ENCODE assay signal across 8 cellular contexts in the genomic region with DNA sequence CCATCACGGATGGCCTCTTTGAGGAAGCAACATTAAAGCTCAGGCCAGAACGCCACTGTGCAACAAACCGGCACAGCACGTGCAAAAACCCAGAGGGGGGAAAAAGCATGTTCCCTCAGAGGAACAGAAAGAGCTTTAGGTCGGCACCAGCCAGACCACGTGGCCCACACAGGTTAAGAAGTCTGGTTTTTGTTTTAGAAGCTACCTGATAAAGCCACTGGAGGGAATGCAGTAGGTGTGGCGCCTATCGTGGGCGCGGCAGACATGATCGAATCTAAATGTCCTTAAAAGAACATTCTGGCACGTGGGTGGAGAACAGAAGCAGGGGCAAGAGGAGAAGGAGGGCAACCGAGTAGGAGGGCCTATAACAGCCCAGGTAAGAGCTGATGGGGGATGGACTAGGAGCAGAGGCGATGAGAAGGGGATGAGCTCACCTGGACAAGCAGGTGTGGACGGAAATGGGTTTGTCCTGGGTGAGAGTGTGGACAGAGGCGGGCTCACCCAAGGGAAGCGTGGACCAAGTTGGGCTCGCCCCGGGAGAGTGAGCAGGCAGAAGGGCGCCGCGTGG. TPM values are rescaled to one million over a fixed set of nuclear protein-coding genes. Genes with fewer than 3 reads are reported as not detected.
A peak's percentile ranks its signal among the peaks of the same experiment; 100 is the strongest.
DNase-seq lines count a peak whose midpoint lies in the region; ATAC-seq, FAIRE-seq and TF ChIP-seq lines count a peak whose summit lies in the region.
"Not testable (repeated sequence)": the region's sequence is repeated elsewhere in the genome, so short reads cannot be mapped to it uniquely, and the experiment has no call there.

No MANE protein-coding gene starts in this region.

- TF ChIP-seq EP300 in HepG2 (IDR thresholded peaks at IDR 0.05; ENCODE audit: low read depth in 2 of 2, low read length in 2 of 2); HepG2 (CRISPR knock-in tag; IDR thresholded peaks at IDR 0.05; ENCODE audit: borderline replicate concordance): not testable (repeated sequence)

- H3K79me2 ChIP-seq in PC-3 (ENCODE audit: low read length) = peaks cover 15% of the 10 kb centered on the region
- H3K79me2 ChIP-seq in HepG2 (ENCODE audit: insufficient read depth, low read length) = not testable (repeated sequence)

- H3K36me3 Mint-ChIP-seq in activated naive CD8-positive, alpha-beta T cell = not testable (repeated sequence)

- POLR2A ChIA-PET in PC-3 (lab: Charles Lee; ENCODE audit: unreplicated experiment) = not testable (repeated sequence)
- POLR2A ChIA-PET in HepG2 (lab: Yijun Ruan, JAX) = interaction anchor here (0.8 to 2.6 kb wide), 3 partner anchors 12 to 61 kb away, joined by 3 to 12 read pairs (median 8); partner anchors contain the start of gene POLDIP3

- TF ChIP-seq RAD21 in HepG2 (CRISPR knock-in tag; IDR thresholded peaks at IDR 0.05) = not testable (repeated sequence)

- H3K4me3 ChIP-seq in GM12875 (ENCODE audit: low read depth, low read length) (peak overlapping the region; percentile 95), PC-3 (ENCODE audit: low read length) (peak overlapping the region; percentile 74), esophagus (ENCODE audit: low read depth in 1 of 2, low read length in 2 of 2) (peak overlapping the region; percentile 80 to 84), HepG2 (replicated peaks in 1 of 3; ENCODE audit: insufficient read depth in 1 of 3, low read depth in 2 of 3, low read length in 3 of 3) (peak overlapping the region; percentile 60 to 83 (median 81); a peak in 5 of 6 replicates), prostate gland (peak overlapping the region; percentile 70 to 72), aorta (ENCODE audit: low read length in 2 of 2) (peak overlapping the region; percentile 53 to 71)

- not testable (repeated sequence) for TF ChIP-seq POLR2A in HepG2 (IDR thresholded peaks at IDR 0.05; ENCODE audit: insufficient read depth in 1 of 2, low read depth in 2 of 2, low read length in 2 of 2); prostate gland (IDR thresholded peaks at IDR 0.05)

- not testable (repeated sequence) for DNase-seq in PC-3; HepG2 (ENCODE audit: low spot score); prostate gland (ENCODE audit: low spot score); aorta

- peak overlapping the region; percentile 88 for H3K9ac ChIP-seq in PC-3 (ENCODE audit: low read length)
- peak overlapping the region; percentile 85 for H3K9ac ChIP-seq in HepG2 (ENCODE audit: insufficient read depth, low read depth, low read length)

- H3K27me3 Mint-ChIP-seq in activated naive CD8-positive, alpha-beta T cell = not testable (repeated sequence)

- peak overlapping the region; percentile 97 for H3K27ac Mint-ChIP-seq in activated naive CD8-positive, alpha-beta T cell

- not testable (repeated sequence) for BruUV-seq in PC-3 (replicated peaks; lab: Mats Ljungman, UMichigan); HepG2 (replicated peaks; lab: Mats Ljungman, UMichigan)

- not testable (repeated sequence) for H3K36me3 ChIP-seq in PC-3 (ENCODE audit: low read depth, low read length); aorta (ENCODE audit: control insufficient read depth in 1 of 2, insufficient read depth in 2 of 2, low read length in 1 of 2)
- peaks cover 15 to 41% of the 10 kb centered on the region in 2 donors for H3K36me3 ChIP-seq in esophagus (ENCODE audit: control insufficient read depth in 2 of 2, insufficient read depth in 2 of 2, low read length in 1 of 2)
- H3K36me3 ChIP-seq in HepG2 (replicated peaks in 1 of 2; ENCODE audit: control insufficient read depth in 1 of 2, insufficient read depth in 2 of 2, low read length in 2 of 2) = peaks cover 23 to 51% of the 10 kb centered on the region in 2 experiments; a peak in 4 of 5 replicates
- H3K36me3 ChIP-seq in prostate gland = peaks cover 4 to 14% of the 10 kb centered on the region in 2 donors

- H3K4me2 ChIP-seq in PC-3 (ENCODE audit: low read length) (peak overlapping the region; percentile 79), HepG2 (ENCODE audit: low read depth, low read length) (peak overlapping the region; percentile 87)

- WGBS in esophagus, 2 donors = 0 to 4% methylated on average over 5 to 14 of the region's 22 CpGs
- WGBS in HepG2 (ENCODE audit: low lambda C conversion rate) = 4% methylated on average over 6 of the region's 22 CpGs
- WGBS in prostate gland = under 1% methylated on average over 14 of the region's 22 CpGs
- WGBS in aorta, 2 donors = 2 to 4% methylated on average over 6 to 14 of the region's 22 CpGs

- H4K20me1 ChIP-seq in PC-3 (ENCODE audit: low read length); HepG2 (ENCODE audit: insufficient read depth, low read length): not testable (repeated sequence)

- not testable (repeated sequence) for H3K9me3 Mint-ChIP-seq in activated naive CD8-positive, alpha-beta T cell (ENCODE audit: low read depth)

- CTCF ChIA-PET in PC-3 (lab: Charles Lee); HepG2 (lab: Yijun Ruan, JAX; ENCODE audit: low intra/inter-chr PET ratio, low total read pairs): not testable (repeated sequence)

- not testable (repeated sequence) for H3K27me3 ChIP-seq in PC-3 (ENCODE audit: low read length); esophagus (ENCODE audit: control insufficient read depth in 1 of 2, insufficient read depth in 2 of 2, low read length in 2 of 2); HepG2 (ENCODE audit: control insufficient read depth in 1 of 2, insufficient read depth in 2 of 2, low read length in 2 of 2); prostate gland (replicated peaks; ENCODE audit: insufficient read depth); aorta (ENCODE audit: control insufficient read depth in 1 of 2, insufficient read depth in 2 of 2, low read length in 1 of 2)

- not testable (repeated sequence) for H3K9me2 ChIP-seq in PC-3 (replicated peaks; ENCODE audit: low read length)

- not testable (repeated sequence) for H2AFZ ChIP-seq in PC-3 (ENCODE audit: low read length); HepG2 (ENCODE audit: low read length)

- H3F3A ChIP-seq in PC-3 (ENCODE audit: low read length, unreplicated experiment) = not testable (repeated sequence)

- ATAC-seq in HG02885 (IDR thresholded peaks at IDR 0.05; ENCODE audit: poor library complexity, unreplicated experiment) (peak; percentile 17), PC-3 (peak; percentile 56)
- not testable (repeated sequence) for ATAC-seq in HepG2; aorta (ENCODE audit: low FRiP score)

- intact Hi-C loops in PC-3 (cut with micrococcal nuclease); HepG2 (cut with micrococcal nuclease; ENCODE audit: unreplicated experiment); prostate gland (cut with DNase I); aorta (cut with DNase I): not testable (repeated sequence)

- not testable (repeated sequence) for TF ChIP-seq CTCF in GM12875 (IDR thresholded peaks at IDR 0.05; ENCODE audit: borderline replicate concordance, insufficient read depth, low read depth, low read length); PC-3 (conservative IDR thresholded peaks at IDR 0.05; ENCODE audit: low read depth, low read length); HepG2 (CRISPR knock-in tag; IDR thresholded peaks at IDR 0.05); prostate gland (IDR thresholded peaks at IDR 0.05)

- peak; percentile 4 for FAIRE-seq in HepG2 (lab: Jason Lieb, UNC)

- H3K4me1 ChIP-seq in PC-3 (ENCODE audit: insufficient read depth, low read length); esophagus (ENCODE audit: control insufficient read depth in 2 of 2, insufficient read depth in 2 of 2, low read length in 1 of 2); HepG2 (ENCODE audit: insufficient read depth, low read length); prostate gland (replicated peaks); aorta (ENCODE audit: control insufficient read depth in 1 of 2, insufficient read depth in 2 of 2, low read length in 2 of 2): not testable (repeated sequence)

- not testable (repeated sequence) for H3K9me3 ChIP-seq in PC-3 (ENCODE audit: low read length); esophagus (ENCODE audit: control insufficient read depth in 2 of 2, insufficient read depth in 1 of 2, low read depth in 1 of 2, low read length in 1 of 2); HepG2 (ENCODE audit: low read length); prostate gland; aorta (ENCODE audit: control insufficient read depth, low read length)

- H3K4me3 Mint-ChIP-seq in activated naive CD8-positive, alpha-beta T cell = peak overlapping the region; percentile 97

- in situ Hi-C loops in HepG2 (cut with HindIII; ENCODE audit: extremely low pct_ligation_motif_present, low pct_unique_long_range_greater_than_20kb) = not testable (repeated sequence)

- H3K27ac ChIP-seq in PC-3 (ENCODE audit: low read length) = 0 out of 2 replicates have a peak overlapping the region, but pooled peaks have one; percentile 26
- H3K27ac ChIP-seq in esophagus (ENCODE audit: low read depth in 2 of 2, low read length in 1 of 2) = peak overlapping the region; percentile 47 to 78
- peak overlapping the region; percentile 52 for H3K27ac ChIP-seq in HepG2 (ENCODE audit: extremely low read length, insufficient read depth, low read length)
- H3K27ac ChIP-seq in prostate gland = peak overlapping the region; percentile 56 to 57
- not testable (repeated sequence) for H3K27ac ChIP-seq in aorta (ENCODE audit: low read depth in 1 of 2, low read length in 2 of 2)

- not testable (repeated sequence) for H3K4me1 Mint-ChIP-seq in activated naive CD8-positive, alpha-beta T cell (ENCODE audit: low read depth)

RNA-seq across cellular contexts. Expression of gene SERHL2, which starts 27.5 kb away (rescaled TPM):
- total RNA-seq in PC-3 (2014; rRNA removed) = 4.9 and 5.4 TPM in 2 replicates
- polyA plus RNA-seq in esophagus = 1 to 10 TPM; 1.5 to 6.0 TPM
- total RNA-seq in HepG2 (2016; rRNA removed; fragmentation: Illumina TruSeq; extraction: Trizol) = 1.0 and 1.6 TPM in 2 replicates
- 0.97 TPM in 1 of 2 replicates, not detected in the other for total RNA-seq in HepG2 (2016; cell fraction: cytosol; rRNA removed; fragmentation: Illumina TruSeq; extraction: Trizol; ENCODE audit: low read depth)
- 1.1 and 1.5 TPM in 2 replicates for total RNA-seq in HepG2 (2016; cell fraction: insoluble cytoplasmic fraction; rRNA removed; fragmentation: Illumina TruSeq; extraction: Trizol)
- 0.40 and 0.59 TPM in 2 replicates for total RNA-seq in HepG2 (2016; cell fraction: membrane; rRNA removed; fragmentation: Illumina TruSeq; extraction: Trizol)
- 1.0 and 1.2 TPM in 2 replicates for total RNA-seq in HepG2 (2016; cell fraction: nucleus; rRNA removed; fragmentation: Illumina TruSeq; extraction: Trizol)
- 1.8 and 3.3 TPM in 2 replicates for polyA plus RNA-seq in HepG2 (2011; rRNA removed)
- 1.6 and 1.9 TPM in 2 replicates for polyA plus RNA-seq in HepG2 (2011; cell fraction: cytosol; rRNA removed)
- 2.1 and 3.0 TPM in 2 replicates for polyA plus RNA-seq in HepG2 (2011; cell fraction: nucleus; rRNA removed)
- 1.1 and 1.9 TPM in 2 replicates for polyA plus RNA-seq in HepG2 (2012)
- polyA plus RNA-seq in HepG2 (2016; cell fraction: cytosol; fragmentation: Illumina TruSeq; extraction: Trizol; ENCODE audit: low read depth) = 0.24 and 0.26 TPM in 2 replicates
- polyA plus RNA-seq in HepG2 (2016; cell fraction: insoluble cytoplasmic fraction; fragmentation: Illumina TruSeq; extraction: Trizol; ENCODE audit: low read depth) = 2.1 and 2.3 TPM in 2 replicates
- 0.35 and 0.66 TPM in 2 replicates for polyA plus RNA-seq in HepG2 (2016; cell fraction: membrane; fragmentation: Illumina TruSeq; extraction: Trizol; ENCODE audit: low read depth)
- polyA plus RNA-seq in HepG2 (2016; cell fraction: nucleus; fragmentation: Illumina TruSeq; extraction: Trizol; ENCODE audit: insufficient read depth, low read depth) = 0.92 and 1.8 TPM in 2 replicates
- 0.44 TPM in 1 of 2 replicates, not detected in the other for polyA minus RNA-seq in HepG2 (2011; rRNA and poly(A)+ RNA removed; ENCODE audit: low replicate concordance)
- not detected in 2 replicates for polyA minus RNA-seq in HepG2 (2011; cell fraction: cytosol; rRNA and poly(A)+ RNA removed)
- 0.99 and 1.3 TPM in 2 replicates for polyA minus RNA-seq in HepG2 (2011; cell fraction: nucleus; rRNA and poly(A)+ RNA removed)
- total RNA-seq in prostate gland = 10 to 100 TPM; 10.2 to 54.7 TPM
- total RNA-seq in aorta = 1 to 10 TPM; 2.0 to 2.9 TPM
- polyA plus RNA-seq in aorta = 1 to 10 TPM; 1.6 to 4.2 TPM

RNA-seq across cellular contexts. Expression of gene POLDIP3, which starts 33.4 kb away (rescaled TPM):
- 32.4 and 47.2 TPM in 2 replicates for total RNA-seq in PC-3 (2014; rRNA removed)
- 10 to 100 TPM; 20.0 to 28.7 TPM for polyA plus RNA-seq in esophagus
- 47.4 and 64.1 TPM in 2 replicates for total RNA-seq in HepG2 (2016; rRNA removed; fragmentation: Illumina TruSeq; extraction: Trizol)
- total RNA-seq in HepG2 (2016; cell fraction: cytosol; rRNA removed; fragmentation: Illumina TruSeq; extraction: Trizol; ENCODE audit: low read depth) = 6.4 and 8.7 TPM in 2 replicates
- 45.0 and 57.8 TPM in 2 replicates for total RNA-seq in HepG2 (2016; cell fraction: insoluble cytoplasmic fraction; rRNA removed; fragmentation: Illumina TruSeq; extraction: Trizol)
- total RNA-seq in HepG2 (2016; cell fraction: membrane; rRNA removed; fragmentation: Illumina TruSeq; extraction: Trizol) = 23.2 TPM in 2 replicates
- 32.4 and 36.4 TPM in 2 replicates for total RNA-seq in HepG2 (2016; cell fraction: nucleus; rRNA removed; fragmentation: Illumina TruSeq; extraction: Trizol)
- 45.8 and 50.1 TPM in 2 replicates for polyA plus RNA-seq in HepG2 (2011; rRNA removed)
- 28.7 TPM in 2 replicates for polyA plus RNA-seq in HepG2 (2011; cell fraction: cytosol; rRNA removed)
- polyA plus RNA-seq in HepG2 (2011; cell fraction: nucleus; rRNA removed) = 70.7 and 76.7 TPM in 2 replicates
- 62.0 and 63.4 TPM in 2 replicates for polyA plus RNA-seq in HepG2 (2012)
- polyA plus RNA-seq in HepG2 (2016; cell fraction: cytosol; fragmentation: Illumina TruSeq; extraction: Trizol; ENCODE audit: low read depth) = 5.1 and 6.4 TPM in 2 replicates
- 59.1 and 66.7 TPM in 2 replicates for polyA plus RNA-seq in HepG2 (2016; cell fraction: insoluble cytoplasmic fraction; fragmentation: Illumina TruSeq; extraction: Trizol; ENCODE audit: low read depth)
- 14.0 and 14.8 TPM in 2 replicates for polyA plus RNA-seq in HepG2 (2016; cell fraction: membrane; fragmentation: Illumina TruSeq; extraction: Trizol; ENCODE audit: low read depth)
- polyA plus RNA-seq in HepG2 (2016; cell fraction: nucleus; fragmentation: Illumina TruSeq; extraction: Trizol; ENCODE audit: insufficient read depth, low read depth) = 53.9 and 54.2 TPM in 2 replicates
- polyA minus RNA-seq in HepG2 (2011; rRNA and poly(A)+ RNA removed; ENCODE audit: low replicate concordance) = 46.1 and 58.4 TPM in 2 replicates
- polyA minus RNA-seq in HepG2 (2011; cell fraction: cytosol; rRNA and poly(A)+ RNA removed) = 29.3 and 32.2 TPM in 2 replicates
- 33.0 and 36.7 TPM in 2 replicates for polyA minus RNA-seq in HepG2 (2011; cell fraction: nucleus; rRNA and poly(A)+ RNA removed)
- total RNA-seq in prostate gland = 10 to 100 TPM; 46.4 to 62.6 TPM
- total RNA-seq in aorta = 10 to 100 TPM; 49.2 to 49.6 TPM
- 10 to 100 TPM; 26.0 to 32.9 TPM for polyA plus RNA-seq in aorta

RNA-seq across cellular contexts. Expression of gene ATP5MGL, which starts 59.1 kb away (rescaled TPM):
- not detected in 2 replicates for total RNA-seq in PC-3 (2014; rRNA removed)
- polyA plus RNA-seq in esophagus = under 1 TPM in 1 of 2 donors, not detected in 1; 0.31 TPM
- total RNA-seq in HepG2 (2016; rRNA removed; fragmentation: Illumina TruSeq; extraction: Trizol) = 0.97 TPM in 1 of 2 replicates, not detected in the other
- 0.35 TPM in 1 of 2 replicates, not detected in the other for total RNA-seq in HepG2 (2016; cell fraction: cytosol; rRNA removed; fragmentation: Illumina TruSeq; extraction: Trizol; ENCODE audit: low read depth)
- total RNA-seq in HepG2 (2016; cell fraction: insoluble cytoplasmic fraction; rRNA removed; fragmentation: Illumina TruSeq; extraction: Trizol) = 0.58 TPM in 1 of 2 replicates, not detected in the other
- not detected in 2 replicates for total RNA-seq in HepG2 (2016; cell fraction: membrane; rRNA removed; fragmentation: Illumina TruSeq; extraction: Trizol)
- total RNA-seq in HepG2 (2016; cell fraction: nucleus; rRNA removed; fragmentation: Illumina TruSeq; extraction: Trizol) = 0.69 and 1.2 TPM in 2 replicates
- 0.40 and 0.50 TPM in 2 replicates for polyA plus RNA-seq in HepG2 (2011; rRNA removed)
- not detected in 2 replicates for polyA plus RNA-seq in HepG2 (2011; cell fraction: cytosol; rRNA removed)
- polyA plus RNA-seq in HepG2 (2011; cell fraction: nucleus; rRNA removed) = 0.40 and 1.1 TPM in 2 replicates
- polyA plus RNA-seq in HepG2 (2012) = 0.21 TPM in 1 of 2 replicates, not detected in the other
- not detected in 2 replicates for polyA plus RNA-seq in HepG2 (2016; cell fraction: cytosol; fragmentation: Illumina TruSeq; extraction: Trizol; ENCODE audit: low read depth)
- not detected in 2 replicates for polyA plus RNA-seq in HepG2 (2016; cell fraction: insoluble cytoplasmic fraction; fragmentation: Illumina TruSeq; extraction: Trizol; ENCODE audit: low read depth)
- polyA plus RNA-seq in HepG2 (2016; cell fraction: membrane; fragmentation: Illumina TruSeq; extraction: Trizol; ENCODE audit: low read depth) = not detected in 2 replicates
- not detected in 2 replicates for polyA plus RNA-seq in HepG2 (2016; cell fraction: nucleus; fragmentation: Illumina TruSeq; extraction: Trizol; ENCODE audit: insufficient read depth, low read depth)
- 2.1 and 4.3 TPM in 2 replicates for polyA minus RNA-seq in HepG2 (2011; rRNA and poly(A)+ RNA removed; ENCODE audit: low replicate concordance)
- not detected in 2 replicates for polyA minus RNA-seq in HepG2 (2011; cell fraction: cytosol; rRNA and poly(A)+ RNA removed)
- polyA minus RNA-seq in HepG2 (2011; cell fraction: nucleus; rRNA and poly(A)+ RNA removed) = 3.9 and 6.5 TPM in 2 replicates
- total RNA-seq in prostate gland = not detected
- total RNA-seq in aorta = 1 to 10 TPM; 1.5 to 2.7 TPM
- polyA plus RNA-seq in aorta = not detected
